In genomic region chr14:64195194-64195593, GRCh38 we compare ENCODE assay signal across 13 cellular contexts.
DNase-seq lines count a peak whose midpoint lies in the region; ATAC-seq and TF ChIP-seq lines count a peak whose summit lies in the region.
"Had no signal": no experiment of that assay in that cellular context is flagged by ENCODE, and none has a peak within 500 bp of the region (broad histone marks: within the 10 kb centered on the region; RNA-seq: fewer than 3 reads in every experiment).

No MANE protein-coding gene starts in this region.

- H3K4me1 Mint-ChIP-seq in activated naive CD8-positive, alpha-beta T cell treated with anti-CD3 and anti-CD28 coated beads, Interleukin-2, amount 50 U/mL, for 24 hours: peaks cover 30% of the 10 kb centered on the region

- no peaks in the 10 kb centered on the region for H3K27me3 ChIP-seq in right atrium auricular region
- H3K27me3 ChIP-seq in right cardiac atrium (ENCODE audit: control insufficient read depth, insufficient read depth): no peaks in the 10 kb centered on the region
- H3K27me3 ChIP-seq in thyroid gland: no peaks in the 10 kb centered on the region
- H3K27me3 ChIP-seq: BLaER1, dorsolateral prefrontal cortex, tibial artery had no signal

- H3K36me3 ChIP-seq in right atrium auricular region: peaks cover 3% of the 10 kb centered on the region
- no peaks in the 10 kb centered on the region for H3K36me3 ChIP-seq in thyroid gland

- no peak overlapping the region for H3K4me3 Mint-ChIP-seq in activated naive CD8-positive, alpha-beta T cell treated with anti-CD3 and anti-CD28 coated beads, Interleukin-2, amount 50 U/mL, for 24 hours

- no peaks in the 10 kb centered on the region for H3K9me3 Mint-ChIP-seq in activated naive CD8-positive, alpha-beta T cell treated with anti-CD3 and anti-CD28 coated beads, Interleukin-2, amount 50 U/mL, for 24 hours

- no peak for TF ChIP-seq POLR2A in thyroid gland (IDR thresholded peaks at IDR 0.05)

- H3K4me3 ChIP-seq in right atrium auricular region: no peak overlapping the region
- no peak overlapping the region for H3K4me3 ChIP-seq in right cardiac atrium (ENCODE audit: low read length)
- no peak overlapping the region for H3K4me3 ChIP-seq in thyroid gland (replicated peaks in 1 of 3)
- H3K4me3 ChIP-seq: BLaER1, tibial artery had no signal

- WGBS in right cardiac atrium: 52% methylated on average over 3 of the region's 3 CpGs
- WGBS in thyroid gland, 2 donors: 63 to 67% methylated on average over 3 of the region's 3 CpGs

- no peak for DNase-seq in right atrium auricular region (ENCODE audit: low spot score)
- no peak for DNase-seq in right cardiac atrium
- DNase-seq in activated naive CD8-positive, alpha-beta T cell treated with anti-CD3 and anti-CD28 coated beads, Interleukin-2, amount 50 U/mL, for 24 hours: no peak
- no peak for DNase-seq in thyroid gland
- no peak for DNase-seq in OCI-M2 (lab: John Stamatoyannopoulos, UW; ENCODE audit: unreplicated experiment)
- DNase-seq: dorsolateral prefrontal cortex, NCI-H510A, SK-N-SH, tibial artery had no signal

- H3K36me3 Mint-ChIP-seq in activated naive CD8-positive, alpha-beta T cell treated with anti-CD3 and anti-CD28 coated beads, Interleukin-2, amount 50 U/mL, for 24 hours (ENCODE audit: low read depth): peaks cover 2% of the 10 kb centered on the region

- H3K27ac ChIP-seq in right atrium auricular region (peak overlapping the region; percentile 82 to 87), right cardiac atrium (ENCODE audit: low read length) (no peak overlapping the region), thyroid gland (peak overlapping the region; percentile 70 to 81 (median 74))
- H3K27ac ChIP-seq: BLaER1, tibial artery had no signal

- intact Hi-C loops in right cardiac atrium (cut with DNase I): no loop called here
- intact Hi-C loops in thyroid gland (cut with DNase I): no loop called here

- H3K27ac Mint-ChIP-seq in activated naive CD8-positive, alpha-beta T cell treated with anti-CD3 and anti-CD28 coated beads, Interleukin-2, amount 50 U/mL, for 24 hours: peak overlapping the region; percentile 65

- H3K4me1 ChIP-seq in right atrium auricular region (peaks cover 0 to 55% of the 10 kb centered on the region in 2 donors), right cardiac atrium (ENCODE audit: control insufficient read depth, insufficient read depth, low read length) (peaks cover 9% of the 10 kb centered on the region), thyroid gland (peaks cover 21 to 50% of the 10 kb centered on the region in 2 donors)

- ATAC-seq in right cardiac atrium (no peak), HG02981 (IDR thresholded peaks at IDR 0.05; ENCODE audit: unreplicated experiment) (peak; percentile 46), esophagus mucosa (no peak), GM21717 (IDR thresholded peaks at IDR 0.05; ENCODE audit: unreplicated experiment) (no peak)
- no peak for ATAC-seq in activated naive CD8-positive, alpha-beta T cell treated with anti-CD3 and anti-CD28 coated beads, Interleukin-2, amount 50 U/mL, for 24 hours

- H3K27me3 Mint-ChIP-seq in activated naive CD8-positive, alpha-beta T cell treated with anti-CD3 and anti-CD28 coated beads, Interleukin-2, amount 50 U/mL, for 24 hours: no peaks in the 10 kb centered on the region

- H3K9me3 ChIP-seq in right atrium auricular region: no peaks in the 10 kb centered on the region
- no peaks in the 10 kb centered on the region for H3K9me3 ChIP-seq in right cardiac atrium (ENCODE audit: control insufficient read depth, low read length)
- H3K9me3 ChIP-seq in thyroid gland: no peaks in the 10 kb centered on the region
- H3K9me3 ChIP-seq: BLaER1, SK-N-SH, tibial artery had no signal

- TF ChIP-seq CTCF in right atrium auricular region (IDR thresholded peaks at IDR 0.05): no peak
- TF ChIP-seq CTCF in thyroid gland (IDR thresholded peaks at IDR 0.05): no peak
